Comparison of ENCODE assay signal across 27 cellular contexts in the genomic region with DNA sequence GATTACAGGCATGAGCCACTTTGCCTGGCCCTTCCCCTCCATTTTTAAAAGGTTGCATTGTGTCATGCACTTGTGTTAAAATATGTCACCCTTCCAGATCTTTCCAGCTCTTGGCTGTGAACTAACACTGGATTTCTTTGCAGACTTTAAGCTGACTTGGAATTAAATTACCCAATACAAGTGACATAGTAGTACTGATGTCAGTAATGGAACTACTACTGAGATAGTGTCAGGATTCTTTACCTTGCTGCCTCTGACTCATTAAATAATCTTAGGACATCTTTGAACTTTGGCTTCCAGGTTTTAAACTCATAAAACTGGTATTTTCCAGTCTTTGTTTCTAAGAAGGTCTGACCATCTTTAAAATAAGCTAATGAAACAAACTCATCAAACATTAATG. TPM values are rescaled to one million over a fixed set of nuclear protein-coding genes. Genes with fewer than 3 reads are reported as not detected.
A peak's percentile ranks its signal among the peaks of the same experiment; 100 is the strongest.
DNase-seq lines count a peak whose midpoint lies in the region; ATAC-seq, FAIRE-seq and TF ChIP-seq lines count a peak whose summit lies in the region.
"Had no signal": no experiment of that assay in that cellular context is flagged by ENCODE, and none has a peak within 500 bp of the region (broad histone marks: within the 10 kb centered on the region; RNA-seq: fewer than 3 reads in every experiment).

No MANE protein-coding gene starts in this region.

- peaks cover 71% of the 10 kb centered on the region for H3K36me3 Mint-ChIP-seq in activated T-cell treated with anti-CD3 and anti-CD28 coated beads, Interleukin-2, amount 50 U/mL, for 24 hours (ENCODE audit: low read depth)

- H3K9me3 ChIP-seq in osteoblast (ENCODE audit: low read depth, low read length) (no peaks in the 10 kb centered on the region), HepG2 (ENCODE audit: low read length) (no peaks in the 10 kb centered on the region)
- H3K9me3 ChIP-seq: Peyer's patch, SJSA1 had no signal

- TF ChIP-seq CTCF in osteoblast (IDR thresholded peaks at IDR 0.05; ENCODE audit: extremely low read depth, low read depth, low read length) = no peak
- no peak for TF ChIP-seq CTCF in HepG2 (CRISPR knock-in tag; IDR thresholded peaks at IDR 0.05)

- H2AFZ ChIP-seq in osteoblast (ENCODE audit: low read length) (no peak overlapping the region), HepG2 (ENCODE audit: low read length) (no peak overlapping the region)

- intact Hi-C loops in HepG2 (cut with micrococcal nuclease; ENCODE audit: unreplicated experiment) = no loop called here

- in situ Hi-C loops in HepG2 (cut with HindIII; ENCODE audit: extremely low pct_ligation_motif_present, low pct_unique_long_range_greater_than_20kb) = no loop called here

- CTCF ChIA-PET in HepG2 (lab: Yijun Ruan, JAX; ENCODE audit: low intra/inter-chr PET ratio, low total read pairs) = no interaction called here

- TF ChIP-seq POLR2A in HepG2 (IDR thresholded peaks at IDR 0.05; ENCODE audit: insufficient read depth in 1 of 2, low read depth in 2 of 2, low read length in 2 of 2) = no peak

- ATAC-seq in HepG2 (no peak), GM18909 (IDR thresholded peaks at IDR 0.05; ENCODE audit: poor library complexity, unreplicated experiment) (no peak), GM18870 (IDR thresholded peaks at IDR 0.05; ENCODE audit: unreplicated experiment) (no peak)

- H3K4me2 ChIP-seq in osteoblast (ENCODE audit: insufficient read depth, low read length) = no peak overlapping the region
- H3K4me2 ChIP-seq in HepG2 (ENCODE audit: low read depth, low read length) = no peak overlapping the region

- H3K4me3 ChIP-seq in osteoblast (ENCODE audit: insufficient read depth, low read length) (no peak overlapping the region), HepG2 (replicated peaks in 1 of 3; ENCODE audit: insufficient read depth in 1 of 3, low read depth in 2 of 3, low read length in 3 of 3) (no peak overlapping the region)
- H3K4me3 ChIP-seq: Peyer's patch, SJSA1 had no signal

- POLR2A ChIA-PET in HepG2 (lab: Yijun Ruan, JAX) = no interaction called here

- peak overlapping the region; percentile 24 for H3K27ac Mint-ChIP-seq in activated T-cell treated with anti-CD3 and anti-CD28 coated beads, Interleukin-2, amount 50 U/mL, for 24 hours

- no peaks in the 10 kb centered on the region for H3K27me3 Mint-ChIP-seq in activated T-cell treated with anti-CD3 and anti-CD28 coated beads, Interleukin-2, amount 50 U/mL, for 24 hours

- H3K27me3 ChIP-seq in osteoblast (ENCODE audit: insufficient read depth, low read length) (no peaks in the 10 kb centered on the region), HepG2 (ENCODE audit: control insufficient read depth in 1 of 2, insufficient read depth in 2 of 2, low read length in 2 of 2) (no peaks in the 10 kb centered on the region)
- H3K27me3 ChIP-seq: Peyer's patch, SJSA1 had no signal

- TF ChIP-seq RAD21 in HepG2 (CRISPR knock-in tag; IDR thresholded peaks at IDR 0.05) = no peak

- no TSS peak for BruUV-seq in HepG2 (replicated peaks; lab: Mats Ljungman, UMichigan)

- no peaks in the 10 kb centered on the region for H3K9me3 Mint-ChIP-seq in activated T-cell treated with anti-CD3 and anti-CD28 coated beads, Interleukin-2, amount 50 U/mL, for 24 hours

- H4K20me1 ChIP-seq in osteoblast (ENCODE audit: insufficient read depth, low read length) (no peaks in the 10 kb centered on the region), HepG2 (ENCODE audit: insufficient read depth, low read length) (no peaks in the 10 kb centered on the region)

- peaks cover 32% of the 10 kb centered on the region for H3K4me1 ChIP-seq in osteoblast (ENCODE audit: insufficient read depth, low read length)
- H3K4me1 ChIP-seq in HepG2 (ENCODE audit: insufficient read depth, low read length) = no peaks in the 10 kb centered on the region

- DNase-seq in activated T-cell treated with anti-CD3 and anti-CD28 coated beads, Interleukin-2, amount 50 U/mL, for 24 hours = no peak
- DNase-seq in activated T-cell treated with anti-CD3 and anti-CD28 coated beads, Interleukin-2, amount 50 U/mL, for 1 hour = no peak
- no peak for DNase-seq in osteoblast (ENCODE audit: insufficient read length, low spot score, missing footprints)
- no peak for DNase-seq in T1000 (lab: John Stamatoyannopoulos, UW)
- DNase-seq in HepG2 (ENCODE audit: low spot score) = no peak
- DNase-seq: 8988T, Calu3, DMS79 treated with DMSO at 0.1 percent for 48 hours, GF-D8, Karpas-422, NCI-H1092, NCI-H1417 treated with DMSO at 0.1 percent for 48 hours, NCI-H187, NCI-H2081 treated with DMSO at 0.1 percent for 48 hours, NCI-H2171, NCI-H226, NCI-H510A, NCI-H69, Peyer's patch had no signal

- FAIRE-seq in HepG2 (lab: Jason Lieb, UNC) = no peak
- FAIRE-seq: GM12891, H54 had no signal

- H3K27ac ChIP-seq in cingulate gyrus (ENCODE audit: low read depth, low read length) (peak overlapping the region; percentile 12), osteoblast (ENCODE audit: low read depth, low read length) (peak overlapping the region; percentile 4), HepG2 (ENCODE audit: extremely low read length, insufficient read depth, low read length) (no peak overlapping the region)
- H3K27ac ChIP-seq: Peyer's patch, SJSA1 had no signal

- H3K36me3 ChIP-seq in osteoblast (ENCODE audit: insufficient read depth, low read length) (peaks cover 13% of the 10 kb centered on the region), HepG2 (replicated peaks in 1 of 2; ENCODE audit: control insufficient read depth in 1 of 2, insufficient read depth in 2 of 2, low read length in 2 of 2) (no peaks in the 10 kb centered on the region)

- H3K9ac ChIP-seq in HepG2 (ENCODE audit: insufficient read depth, low read depth, low read length) = no peak overlapping the region

- H3K4me3 Mint-ChIP-seq in activated T-cell treated with anti-CD3 and anti-CD28 coated beads, Interleukin-2, amount 50 U/mL, for 24 hours = no peak overlapping the region

- H3K79me2 ChIP-seq in osteoblast (ENCODE audit: insufficient read depth, low read length) (no peaks in the 10 kb centered on the region), HepG2 (ENCODE audit: insufficient read depth, low read length) (no peaks in the 10 kb centered on the region)

- no peaks in the 10 kb centered on the region for H3K4me1 Mint-ChIP-seq in activated T-cell treated with anti-CD3 and anti-CD28 coated beads, Interleukin-2, amount 50 U/mL, for 24 hours (ENCODE audit: low read depth)

- no peak for TF ChIP-seq EP300 in HepG2 (IDR thresholded peaks at IDR 0.05; ENCODE audit: low read depth in 2 of 2, low read length in 2 of 2)
- TF ChIP-seq EP300 in HepG2 (CRISPR knock-in tag; IDR thresholded peaks at IDR 0.05; ENCODE audit: borderline replicate concordance) = no peak

TF ChIP-seq in HepG2, 621 proteins besides CTCF, POLR2A, EP300 and RAD21 (continues in another document):
- TF ChIP-seq ZFP36L1 (CRISPR knock-in tag; IDR thresholded peaks at IDR 0.05) (no peak), IRF2 (CRISPR knock-in tag; IDR thresholded peaks at IDR 0.05) (no peak), MED13 (CRISPR knock-in tag; IDR thresholded peaks at IDR 0.05) (no peak), KAT2B (IDR thresholded peaks at IDR 0.05; ENCODE audit: borderline replicate concordance, low read depth, low read length) (no peak), SCMH1 (CRISPR knock-in tag; IDR thresholded peaks at IDR 0.05; ENCODE audit: borderline replicate concordance) (no peak), ZNF703 (CRISPR knock-in tag; IDR thresholded peaks at IDR 0.05; ENCODE audit: borderline replicate concordance) (no peak)
- TF ChIP-seq, protein P1, sequence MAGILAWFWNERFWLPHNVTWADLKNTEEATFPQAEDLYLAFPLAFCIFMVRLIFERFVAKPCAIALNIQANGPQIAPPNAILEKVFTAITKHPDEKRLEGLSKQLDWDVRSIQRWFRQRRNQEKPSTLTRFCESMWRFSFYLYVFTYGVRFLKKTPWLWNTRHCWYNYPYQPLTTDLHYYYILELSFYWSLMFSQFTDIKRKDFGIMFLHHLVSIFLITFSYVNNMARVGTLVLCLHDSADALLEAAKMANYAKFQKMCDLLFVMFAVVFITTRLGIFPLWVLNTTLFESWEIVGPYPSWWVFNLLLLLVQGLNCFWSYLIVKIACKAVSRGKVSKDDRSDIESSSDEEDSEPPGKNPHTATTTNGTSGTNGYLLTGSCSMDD (CRISPR knock-in tag; IDR thresholded peaks at IDR 0.05) = no peak
- TF ChIP-seq, protein P2, sequence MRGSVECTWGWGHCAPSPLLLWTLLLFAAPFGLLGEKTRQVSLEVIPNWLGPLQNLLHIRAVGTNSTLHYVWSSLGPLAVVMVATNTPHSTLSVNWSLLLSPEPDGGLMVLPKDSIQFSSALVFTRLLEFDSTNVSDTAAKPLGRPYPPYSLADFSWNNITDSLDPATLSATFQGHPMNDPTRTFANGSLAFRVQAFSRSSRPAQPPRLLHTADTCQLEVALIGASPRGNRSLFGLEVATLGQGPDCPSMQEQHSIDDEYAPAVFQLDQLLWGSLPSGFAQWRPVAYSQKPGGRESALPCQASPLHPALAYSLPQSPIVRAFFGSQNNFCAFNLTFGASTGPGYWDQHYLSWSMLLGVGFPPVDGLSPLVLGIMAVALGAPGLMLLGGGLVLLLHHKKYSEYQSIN (CRISPR knock-in tag; IDR thresholded peaks at IDR 0.05; ENCODE audit: borderline replicate concordance) = no peak

RNA-seq across cellular contexts. Expression of a gene that starts 51.8 kb away (rescaled TPM):
- total RNA-seq in osteoblast (not detected in 2 replicates), HepG2 (2016; rRNA removed; fragmentation: Illumina TruSeq; extraction: Trizol) (not detected in 2 replicates)
- not detected in 2 replicates for total RNA-seq in HepG2 (2016; cell fraction: cytosol; rRNA removed; fragmentation: Illumina TruSeq; extraction: Trizol; ENCODE audit: low read depth)
- total RNA-seq in HepG2 (2016; cell fraction: insoluble cytoplasmic fraction; rRNA removed; fragmentation: Illumina TruSeq; extraction: Trizol) = not detected in 2 replicates
- not detected in 2 replicates for total RNA-seq in HepG2 (2016; cell fraction: membrane; rRNA removed; fragmentation: Illumina TruSeq; extraction: Trizol)
- total RNA-seq in HepG2 (2016; cell fraction: nucleus; rRNA removed; fragmentation: Illumina TruSeq; extraction: Trizol) = not detected in 2 replicates
- not detected in 2 replicates for polyA plus RNA-seq in HepG2 (2011; rRNA removed)
- not detected in 2 replicates for polyA plus RNA-seq in HepG2 (2011; cell fraction: cytosol; rRNA removed)
- not detected in 2 replicates for polyA plus RNA-seq in HepG2 (2011; cell fraction: nucleus; rRNA removed)
- not detected in 2 replicates for polyA plus RNA-seq in HepG2 (2012)
- not detected in 2 replicates for polyA plus RNA-seq in HepG2 (2016; cell fraction: cytosol; fragmentation: Illumina TruSeq; extraction: Trizol; ENCODE audit: low read depth)
- polyA plus RNA-seq in HepG2 (2016; cell fraction: insoluble cytoplasmic fraction; fragmentation: Illumina TruSeq; extraction: Trizol; ENCODE audit: low read depth) = not detected in 2 replicates
- not detected in 2 replicates for polyA plus RNA-seq in HepG2 (2016; cell fraction: membrane; fragmentation: Illumina TruSeq; extraction: Trizol; ENCODE audit: low read depth)
- not detected in 2 replicates for polyA plus RNA-seq in HepG2 (2016; cell fraction: nucleus; fragmentation: Illumina TruSeq; extraction: Trizol; ENCODE audit: insufficient read depth, low read depth)
- not detected in 2 replicates for polyA minus RNA-seq in HepG2 (2011; rRNA and poly(A)+ RNA removed; ENCODE audit: low replicate concordance)
- polyA minus RNA-seq in HepG2 (2011; cell fraction: cytosol; rRNA and poly(A)+ RNA removed) = not detected in 2 replicates
- not detected in 2 replicates for polyA minus RNA-seq in HepG2 (2011; cell fraction: nucleus; rRNA and poly(A)+ RNA removed)
- total RNA-seq: Calu3, HT-29, Peyer's patch, SJSA1 had no signal
- polyA plus RNA-seq: BJ had no signal
